17 cellular contexts compared by ENCODE assay signal in the genomic region with DNA sequence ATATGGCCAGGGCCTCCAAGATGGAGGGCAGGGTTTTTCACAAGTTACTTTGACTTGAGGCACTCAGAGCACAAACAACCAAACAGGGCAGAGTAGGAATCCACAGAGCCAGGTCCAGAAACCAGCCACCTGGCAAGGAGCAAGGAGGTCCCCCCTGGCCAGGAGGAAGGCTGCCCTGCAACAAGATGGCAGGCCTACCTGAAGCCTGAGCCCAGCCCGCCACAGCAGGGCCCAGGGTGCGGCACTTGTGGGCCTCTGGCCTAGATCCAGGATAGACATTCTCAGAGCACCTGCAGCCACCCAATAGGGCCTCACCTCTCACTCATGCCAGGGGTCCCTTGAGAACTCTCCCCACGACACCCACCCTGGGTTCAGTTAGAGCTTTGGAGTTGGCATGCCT. TPM values are rescaled to one million over a fixed set of nuclear protein-coding genes. Genes with fewer than 3 reads are reported as not detected.
A peak's percentile ranks its signal among the peaks of the same experiment; 100 is the strongest.
DNase-seq lines count a peak whose midpoint lies in the region; ATAC-seq and TF ChIP-seq lines count a peak whose summit lies in the region.
"Had no signal": no experiment of that assay in that cellular context is flagged by ENCODE, and none has a peak within 500 bp of the region (broad histone marks: within the 10 kb centered on the region; RNA-seq: fewer than 3 reads in every experiment).

No MANE protein-coding gene starts in this region.

- H3K27ac ChIP-seq in OCI-LY1 (ENCODE audit: low read depth, low read length, poor library complexity, severe bottlenecking) (peak overlapping the region; percentile 100), spleen (peak overlapping the region; percentile 84 to 99 (median 94))
- H3K27ac ChIP-seq: 22Rv1 had no signal

- no peaks in the 10 kb centered on the region for H4K20me1 ChIP-seq in OCI-LY1 (ENCODE audit: insufficient read depth, low read length)

- H3K4me1 Mint-ChIP-seq in T-helper 1 cell treated with Interleukin-12 subunit alpha and Interleukin-12 subunit beta and Interleukin-4 antibody, amounts not matched to agents 30 μg/mL and 1 μg/mL, for 36 hours (ENCODE audit: low read depth), result peaks cover 49% of the 10 kb centered on the region
- peaks cover 51 to 67% of the 10 kb centered on the region in 2 donors for H3K4me1 Mint-ChIP-seq in effector memory CD8-positive, alpha-beta T cell (ENCODE audit: low read depth in 2 of 2)

- no peak overlapping the region for H2AFZ ChIP-seq in OCI-LY1 (ENCODE audit: low read length)

- H3K9ac ChIP-seq in OCI-LY1 (ENCODE audit: low read length), result peak overlapping the region; percentile 77

- no peaks in the 10 kb centered on the region for H3K9me2 ChIP-seq in OCI-LY1 (ENCODE audit: low read depth, low read length)

- intact Hi-C loops in spleen (cut with DNase I; ENCODE audit: low total_unique reads), result no loop called here

- H3K27me3 ChIP-seq in OCI-LY1 (ENCODE audit: insufficient read depth, low read length) (no peaks in the 10 kb centered on the region), spleen (replicated peaks in 1 of 7) (no peaks in the 10 kb centered on the region)

- H3K27me3 Mint-ChIP-seq in T-helper 1 cell treated with Interleukin-12 subunit alpha and Interleukin-12 subunit beta and Interleukin-4 antibody, amounts not matched to agents 30 μg/mL and 1 μg/mL, for 36 hours (ENCODE audit: low read depth), result no peaks in the 10 kb centered on the region
- H3K27me3 Mint-ChIP-seq in effector memory CD8-positive, alpha-beta T cell, result no peaks in the 10 kb centered on the region

- H3K36me3 ChIP-seq in OCI-LY1 (ENCODE audit: insufficient read depth, low read length) (peaks cover 20% of the 10 kb centered on the region; the same call in 1 of the 2 replicates), spleen (peaks cover 0 to 36% (median 0%) of the 10 kb centered on the region in 6 donors)

- no peak for TF ChIP-seq POLR2A in spleen (IDR thresholded peaks at IDR 0.05)

- H3K79me2 ChIP-seq in OCI-LY1 (ENCODE audit: insufficient read depth, low read length), result no peaks in the 10 kb centered on the region

- 78 to 95% (median 86%) methylated on average over 3 of the region's 3 CpGs; no CpG with 5 or more reads in 1 of the 5 donors for WGBS in spleen, 5 donors

- peak overlapping the region; percentile 55 for H3K4me2 ChIP-seq in OCI-LY1 (ENCODE audit: low read length)

- peaks cover 61% of the 10 kb centered on the region for H3K4me1 ChIP-seq in OCI-LY1 (ENCODE audit: insufficient read depth, low read length, severe bottlenecking)
- H3K4me1 ChIP-seq in spleen, result peaks cover 50 to 70% (median 68%) of the 10 kb centered on the region in 6 donors

- no peak overlapping the region for H3K4me3 Mint-ChIP-seq in T-helper 1 cell treated with Interleukin-12 subunit alpha and Interleukin-12 subunit beta and Interleukin-4 antibody, amounts not matched to agents 30 μg/mL and 1 μg/mL, for 36 hours
- H3K4me3 Mint-ChIP-seq in effector memory CD8-positive, alpha-beta T cell, result peak overlapping the region in 1 of 2 donors; percentile 45

- ATAC-seq in effector memory CD8-positive, alpha-beta T cell (replicated peaks), result no peak
- ATAC-seq: HepG2, sciatic nerve had no signal

- DNase-seq in T-helper 1 cell (no peak), spleen (peak; percentile 80), NCI-H345 treated with DMSO at 0.1 percent for 48 hours (lab: John Stamatoyannopoulos, UW; ENCODE audit: unreplicated experiment) (no peak), NOMO-1 (lab: John Stamatoyannopoulos, UW; ENCODE audit: unreplicated experiment in 2 of 2) (no peak)
- no peak for DNase-seq in effector memory CD8-positive, alpha-beta T cell
- no peak for DNase-seq in stimulated activated naive CD4-positive, alpha-beta T cell treated with Interleukin-2 at 50 U/mL for 16 hours (lab: John Stamatoyannopoulos, UW)
- DNase-seq: anterior cingulate cortex, Calu3, foreskin melanocyte, NCI-H1436, NCI-H510A treated with DMSO at 0.1 percent for 48 hours had no signal

- peaks cover 22% of the 10 kb centered on the region; the same call in 1 of the 2 replicates for H3F3A ChIP-seq in OCI-LY1 (ENCODE audit: insufficient read depth, low read length)

- H3K9me3 Mint-ChIP-seq in T-helper 1 cell treated with Interleukin-12 subunit alpha and Interleukin-12 subunit beta and Interleukin-4 antibody, amounts not matched to agents 30 μg/mL and 1 μg/mL, for 36 hours, result no peaks in the 10 kb centered on the region
- no peaks in the 10 kb centered on the region for H3K9me3 Mint-ChIP-seq in effector memory CD8-positive, alpha-beta T cell

- no peak overlapping the region for H3K4me3 ChIP-seq in OCI-LY1 (ENCODE audit: low read depth, low read length, poor library complexity, severe bottlenecking)
- peak overlapping the region in 1 of 8 donors; percentile 49 for H3K4me3 ChIP-seq in spleen

- H3K9me3 ChIP-seq in OCI-LY1 (ENCODE audit: low read length), result no peaks in the 10 kb centered on the region
- no peaks in the 10 kb centered on the region for H3K9me3 ChIP-seq in spleen

- TF ChIP-seq CTCF in OCI-LY1 (IDR thresholded peaks at IDR 0.05; ENCODE audit: low read length) (no peak), spleen (IDR thresholded peaks at IDR 0.05 in 8 of 11, conservative IDR thresholded peaks at IDR 0.05 in 3 of 11) (no peak)

- peak overlapping the region; percentile 86 for H3K27ac Mint-ChIP-seq in T-helper 1 cell treated with Interleukin-12 subunit alpha and Interleukin-12 subunit beta and Interleukin-4 antibody, amounts not matched to agents 30 μg/mL and 1 μg/mL, for 36 hours
- H3K27ac Mint-ChIP-seq in effector memory CD8-positive, alpha-beta T cell, result peak overlapping the region; percentile 91 to 96

- H3K36me3 Mint-ChIP-seq in T-helper 1 cell treated with Interleukin-12 subunit alpha and Interleukin-12 subunit beta and Interleukin-4 antibody, amounts not matched to agents 30 μg/mL and 1 μg/mL, for 36 hours (ENCODE audit: low read depth), result peaks cover 28% of the 10 kb centered on the region
- peaks cover 18% of the 10 kb centered on the region for H3K36me3 Mint-ChIP-seq in effector memory CD8-positive, alpha-beta T cell (ENCODE audit: insufficient read depth)

RNA-seq across cellular contexts. Expression of a gene that starts 11.5 kb away (rescaled TPM):
- total RNA-seq in spleen, result 100 to 1,000 TPM; 139 to 261 (median 233) TPM
- polyA plus RNA-seq in spleen, result 100 to 1,000 TPM; 249 to 319 (median 286) TPM

RNA-seq across cellular contexts. Expression of a gene that starts 15.0 kb away (rescaled TPM):
- total RNA-seq in spleen, result 10 to 100 TPM; 25.1 to 67.1 (median 48.0) TPM
- polyA plus RNA-seq in spleen, result 10 to 100 TPM; 26.6 to 67.8 (median 66.1) TPM

RNA-seq across cellular contexts. Expression of a gene that starts 26.3 kb away (rescaled TPM):
- total RNA-seq in spleen, result 100 to 1,000 TPM; 206 to 422 (median 301) TPM
- polyA plus RNA-seq in spleen, result 1,000 to 10,000 TPM; 2,248 to 3,726 (median 2,540) TPM
- total RNA-seq: Calu3, HepG2, kidney epithelial cell had no signal

RNA-seq across cellular contexts. Expression of a gene that starts 57.4 kb away (rescaled TPM):
- 10 to 100 TPM in 5 of 7 donors, 1 to 10 TPM in 2; 7.8 to 14.9 (median 10.8) TPM for total RNA-seq in spleen
- polyA plus RNA-seq in spleen, result 1 to 10 TPM; 3.9 to 5.2 (median 4.2) TPM
